Comparison of ENCODE assay signal across 25 cellular contexts in the genomic region with DNA sequence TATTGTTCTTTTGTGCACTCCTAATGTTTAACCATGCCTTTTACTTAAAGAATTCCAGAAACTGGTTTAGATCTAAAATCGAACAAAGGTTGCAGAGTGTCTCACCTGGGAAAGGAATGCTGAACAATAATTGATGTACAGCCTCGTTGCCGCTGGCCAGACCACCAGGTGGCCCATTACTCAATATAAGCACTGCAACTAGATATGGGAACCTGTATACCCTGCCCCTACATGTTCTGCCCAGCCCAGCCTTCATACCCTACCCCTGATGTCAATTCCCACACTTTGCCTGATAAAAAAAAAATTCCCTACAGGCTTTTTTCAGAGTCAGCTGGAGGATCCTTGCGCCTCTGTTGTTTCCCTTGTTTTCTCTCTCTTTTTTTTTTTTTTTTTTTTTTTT.
"Had no signal": no experiment of that assay in that cellular context is flagged by ENCODE, and none has a peak within 500 bp of the region (broad histone marks: within the 10 kb centered on the region; RNA-seq: fewer than 3 reads in every experiment).

No MANE protein-coding gene starts in this region.

- H3K36me3 ChIP-seq: left ventricle myocardium inferior, neural progenitor cell, neutrophil, right atrium auricular region, thyroid gland, transverse colon, uterus had no signal

- H3K27ac ChIP-seq: left ventricle myocardium inferior, neural progenitor cell, neutrophil, parathyroid adenoma, right atrium auricular region, skin epidermis, stomach, testis, thyroid gland, transverse colon, uterus had no signal

- H3K9ac ChIP-seq: neural progenitor cell, parathyroid adenoma had no signal

- H3K4me1 ChIP-seq: left ventricle myocardium inferior, neural progenitor cell, parathyroid adenoma, right atrium auricular region, stomach, testis, thyroid gland, transverse colon, uterus had no signal

- H3K4me3 ChIP-seq: left ventricle myocardium inferior, lung, neural progenitor cell, right atrium auricular region, skin epidermis, stomach, testis, thyroid gland, transverse colon, uterus had no signal

- H2AFZ ChIP-seq: neural progenitor cell, parathyroid adenoma had no signal

- H3K9me3 ChIP-seq: left ventricle myocardium inferior, neutrophil, right atrium auricular region, stomach, testis, thyroid gland, transverse colon, uterus had no signal

- H3K27me3 ChIP-seq: neural progenitor cell, neutrophil, right atrium auricular region, stomach, testis, thyroid gland, transverse colon, uterus had no signal

- H3K4me2 ChIP-seq: neural progenitor cell had no signal

- ATAC-seq: natural killer cell; sciatic nerve; stimulated activated naive B cell treated with anti-CD40 and anti-IgM and Interleukin-4, amounts not matched to agents 10 μg/mL and 1 μg/mL and 100 μg/mL, for 72 hours had no signal

- DNase-seq: islet precursor cell; left ventricle myocardium inferior; mesendoderm; naive B cell; natural killer cell; nephron progenitor cell; occipital lobe; stimulated activated CD4-positive, alpha-beta T cell treated with anti-CD3 and anti-CD28 coated beads, Interleukin-12 subunit alpha, Interleukin-12 subunit beta, amount 100 ng/mL, for 4 hours; stimulated activated CD4-positive, alpha-beta T cell treated with anti-CD3 and anti-CD28 coated beads, Interleukin-15, amount 100 ng/mL, for 24 hours; stimulated activated CD4-positive, alpha-beta T cell treated with anti-CD3 and anti-CD28 coated beads, Interleukin-2, amount 100 ng/mL, for 24 hours; stimulated activated CD4-positive, alpha-beta T cell treated with anti-CD3 and anti-CD28 coated beads, Interleukin-4, amount 100 ng/mL, for 1 hour; stimulated activated naive B cell treated with anti-CD40 and anti-IgM and Interleukin-4, amounts not matched to agents 10 μg/mL and 1 μg/mL and 100 μg/mL, for 72 hours; stimulated activated naive CD8-positive, alpha-beta T cell treated with anti-CD3 and anti-CD28 coated beads, Interleukin-15, Interleukin-2, amounts not matched to agents 100 U/mL and 50 U/mL, for 24 hours; stomach; testis; thyroid gland; transverse colon; uterus had no signal
